1 cellular context compared by ENCODE assay signal in genomic region chr21:32370971-32371766, GRCh38.
TF ChIP-seq lines count a peak whose summit lies in the region.

No MANE protein-coding gene starts in this region.

TF ChIP-seq in SK-N-SH, 30 proteins besides CTCF, POLR2A, EP300 and RAD21 (continued from another document):
- TF ChIP-seq, protein P1, sequence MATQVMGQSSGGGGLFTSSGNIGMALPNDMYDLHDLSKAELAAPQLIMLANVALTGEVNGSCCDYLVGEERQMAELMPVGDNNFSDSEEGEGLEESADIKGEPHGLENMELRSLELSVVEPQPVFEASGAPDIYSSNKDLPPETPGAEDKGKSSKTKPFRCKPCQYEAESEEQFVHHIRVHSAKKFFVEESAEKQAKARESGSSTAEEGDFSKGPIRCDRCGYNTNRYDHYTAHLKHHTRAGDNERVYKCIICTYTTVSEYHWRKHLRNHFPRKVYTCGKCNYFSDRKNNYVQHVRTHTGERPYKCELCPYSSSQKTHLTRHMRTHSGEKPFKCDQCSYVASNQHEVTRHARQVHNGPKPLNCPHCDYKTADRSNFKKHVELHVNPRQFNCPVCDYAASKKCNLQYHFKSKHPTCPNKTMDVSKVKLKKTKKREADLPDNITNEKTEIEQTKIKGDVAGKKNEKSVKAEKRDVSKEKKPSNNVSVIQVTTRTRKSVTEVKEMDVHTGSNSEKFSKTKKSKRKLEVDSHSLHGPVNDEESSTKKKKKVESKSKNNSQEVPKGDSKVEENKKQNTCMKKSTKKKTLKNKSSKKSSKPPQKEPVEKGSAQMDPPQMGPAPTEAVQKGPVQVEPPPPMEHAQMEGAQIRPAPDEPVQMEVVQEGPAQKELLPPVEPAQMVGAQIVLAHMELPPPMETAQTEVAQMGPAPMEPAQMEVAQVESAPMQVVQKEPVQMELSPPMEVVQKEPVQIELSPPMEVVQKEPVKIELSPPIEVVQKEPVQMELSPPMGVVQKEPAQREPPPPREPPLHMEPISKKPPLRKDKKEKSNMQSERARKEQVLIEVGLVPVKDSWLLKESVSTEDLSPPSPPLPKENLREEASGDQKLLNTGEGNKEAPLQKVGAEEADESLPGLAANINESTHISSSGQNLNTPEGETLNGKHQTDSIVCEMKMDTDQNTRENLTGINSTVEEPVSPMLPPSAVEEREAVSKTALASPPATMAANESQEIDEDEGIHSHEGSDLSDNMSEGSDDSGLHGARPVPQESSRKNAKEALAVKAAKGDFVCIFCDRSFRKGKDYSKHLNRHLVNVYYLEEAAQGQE (IDR thresholded peaks at IDR 0.05; ENCODE audit: low read depth, low read length) = no peak
- TF ChIP-seq JUND (IDR thresholded peaks at IDR 0.05) = no peak
- TF ChIP-seq, protein P2, sequence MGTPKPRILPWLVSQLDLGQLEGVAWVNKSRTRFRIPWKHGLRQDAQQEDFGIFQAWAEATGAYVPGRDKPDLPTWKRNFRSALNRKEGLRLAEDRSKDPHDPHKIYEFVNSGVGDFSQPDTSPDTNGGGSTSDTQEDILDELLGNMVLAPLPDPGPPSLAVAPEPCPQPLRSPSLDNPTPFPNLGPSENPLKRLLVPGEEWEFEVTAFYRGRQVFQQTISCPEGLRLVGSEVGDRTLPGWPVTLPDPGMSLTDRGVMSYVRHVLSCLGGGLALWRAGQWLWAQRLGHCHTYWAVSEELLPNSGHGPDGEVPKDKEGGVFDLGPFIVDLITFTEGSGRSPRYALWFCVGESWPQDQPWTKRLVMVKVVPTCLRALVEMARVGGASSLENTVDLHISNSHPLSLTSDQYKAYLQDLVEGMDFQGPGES (IDR thresholded peaks at IDR 0.05; ENCODE audit: low read depth, low read length) = no peak
TF ChIP-seq in SK-N-SH: peak in this region for 0.
